1 cellular context compared by ENCODE assay signal in genomic region chr9:128829477-128830251, GRCh38.
TF ChIP-seq lines count a peak whose summit lies in the region.

SPOUT1 (minus strand) TSS chr9:128829794; CDS start chr9:128829780, 14 bp downstream.

TF ChIP-seq in K562, 482 proteins besides CTCF, POLR2A, EP300 and RAD21 (continued from another document and continues in another):
- TF ChIP-seq ZNF407 (IDR thresholded peaks at IDR 0.05; ENCODE audit: low read depth) (no peak), NFIC (IDR thresholded peaks at IDR 0.05) (no peak), GATAD2A (IDR thresholded peaks at IDR 0.05) (no peak), XRCC5 (IDR thresholded peaks at IDR 0.05; ENCODE audit: low read depth, low read length) (peak; percentile 18; the same call in 1 of the 2 replicates), PRPF4 (IDR thresholded peaks at IDR 0.05; ENCODE audit: insufficient read depth, low read depth, low read length, poor library complexity, severe bottlenecking) (no peak), SMARCC2 (IDR thresholded peaks at IDR 0.05; ENCODE audit: low read depth) (no peak), ZNF740 (CRISPR knock-in tag; IDR thresholded peaks at IDR 0.05) (no peak), ZNF740 (tag; IDR thresholded peaks at IDR 0.05) (no peak), SRSF7 (optimal IDR thresholded peaks at IDR 0.05; ENCODE audit: low read depth, low read length) (no peak), ZFPM2 (CRISPR knock-in tag; IDR thresholded peaks at IDR 0.05) (no peak), ZNF431 (CRISPR knock-in tag; IDR thresholded peaks at IDR 0.05) (no peak), PRDM10 (IDR thresholded peaks at IDR 0.05; ENCODE audit: partially characterized antibody) (no peak), GABPB2 (CRISPR knock-in tag; conservative IDR thresholded peaks at IDR 0.05) (no peak), ZNF778 (CRISPR knock-in tag; IDR thresholded peaks at IDR 0.05) (no peak), ZFP91 (CRISPR knock-in tag; IDR thresholded peaks at IDR 0.05) (no peak), NFXL1 (CRISPR knock-in tag; IDR thresholded peaks at IDR 0.05) (no peak), RFX5 (IDR thresholded peaks at IDR 0.05; ENCODE audit: low read depth, low read length) (no peak), BCLAF1 (IDR thresholded peaks at IDR 0.05; ENCODE audit: borderline replicate concordance in 1 of 2, control insufficient read depth in 1 of 2, low read depth in 2 of 2, low read length in 1 of 2) (no peak), ZFP30 (CRISPR knock-in tag; IDR thresholded peaks at IDR 0.05; ENCODE audit: borderline replicate concordance) (no peak), XRCC3 (IDR thresholded peaks at IDR 0.05) (no peak), HMGXB4 (CRISPR knock-in tag; IDR thresholded peaks at IDR 0.05) (no peak), RBM17 (IDR thresholded peaks at IDR 0.05; ENCODE audit: borderline replicate concordance, low read depth, low read length) (no peak), HMG20B (CRISPR knock-in tag; IDR thresholded peaks at IDR 0.05) (no peak), MECOM (CRISPR knock-in tag; IDR thresholded peaks at IDR 0.05) (no peak), TAL1 (IDR thresholded peaks at IDR 0.05) (no peak), HMG20A (CRISPR knock-in tag; conservative IDR thresholded peaks at IDR 0.05) (no peak), ZNF695 (CRISPR knock-in tag; IDR thresholded peaks at IDR 0.05) (no peak), NCOA1 (IDR thresholded peaks at IDR 0.05; ENCODE audit: low read depth) (no peak), ERF (CRISPR knock-in tag; IDR thresholded peaks at IDR 0.05) (no peak), CBX8 (IDR thresholded peaks at IDR 0.05; ENCODE audit: borderline replicate concordance, extremely low read depth, low read depth, low read length, poor library complexity, severe bottlenecking) (no peak), RAD51 (IDR thresholded peaks at IDR 0.05; ENCODE audit: borderline replicate concordance, low read depth) (no peak), ZNF639 (CRISPR knock-in tag; conservative IDR thresholded peaks at IDR 0.05 in 1 of 2, IDR thresholded peaks at IDR 0.05 in 1 of 2) (0 out of 4 replicates have a peak, but pooled peaks of 1 of the 2 experiments have one; percentile 56), MIER1 (IDR thresholded peaks at IDR 0.05; ENCODE audit: low read depth) (no peak), KAT8 (IDR thresholded peaks at IDR 0.05; ENCODE audit: low read depth) (no peak; the same call in 1 of the 2 replicates), ZBTB49 (CRISPR knock-in tag; IDR thresholded peaks at IDR 0.05; ENCODE audit: borderline replicate concordance) (no peak), MAZ (CRISPR knock-in tag; conservative IDR thresholded peaks at IDR 0.05 in 1 of 2, IDR thresholded peaks at IDR 0.05 in 1 of 2) (peak in 1 of 2 experiments; percentile 75; a peak in 2 of 4 replicates), CBX2 (IDR thresholded peaks at IDR 0.05; ENCODE audit: insufficient read depth, low read length, poor library complexity, severe bottlenecking) (no peak)
